ENCODE assay signal across 2 cellular contexts in the genomic region with DNA sequence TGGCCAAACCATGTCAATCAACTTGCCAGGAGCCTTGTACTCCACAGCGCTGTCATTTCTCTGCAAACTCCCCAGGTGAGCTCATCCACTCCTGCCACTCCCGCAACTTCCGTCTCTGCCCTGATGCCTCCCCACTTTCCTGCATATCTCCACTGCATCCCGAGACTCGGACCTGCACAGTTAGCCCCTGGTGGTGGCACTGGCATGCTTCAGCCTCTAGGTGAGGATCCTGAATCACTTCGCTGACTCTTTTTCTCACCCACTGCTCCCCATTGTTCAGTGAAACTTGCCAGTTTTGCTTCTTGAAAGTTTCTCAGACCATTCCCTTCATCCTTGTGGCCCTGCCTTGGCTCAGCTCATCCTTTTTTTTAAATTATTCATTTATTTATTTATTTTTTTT.
TF ChIP-seq lines count a peak whose summit lies in the region.

No MANE protein-coding gene starts in this region.

TF ChIP-seq in HEK293, 187 proteins besides CTCF, POLR2A, EP300 and RAD21:
- TF ChIP-seq PRDM1 (tag by site-specific recombination; IDR thresholded peaks at IDR 0.05) (0 out of 2 replicates have a peak, but pooled peaks have one; percentile 25), ZNF501 (tag by site-specific recombination; IDR thresholded peaks at IDR 0.05) (no peak)
- TF ChIP-seq, protein P1, sequence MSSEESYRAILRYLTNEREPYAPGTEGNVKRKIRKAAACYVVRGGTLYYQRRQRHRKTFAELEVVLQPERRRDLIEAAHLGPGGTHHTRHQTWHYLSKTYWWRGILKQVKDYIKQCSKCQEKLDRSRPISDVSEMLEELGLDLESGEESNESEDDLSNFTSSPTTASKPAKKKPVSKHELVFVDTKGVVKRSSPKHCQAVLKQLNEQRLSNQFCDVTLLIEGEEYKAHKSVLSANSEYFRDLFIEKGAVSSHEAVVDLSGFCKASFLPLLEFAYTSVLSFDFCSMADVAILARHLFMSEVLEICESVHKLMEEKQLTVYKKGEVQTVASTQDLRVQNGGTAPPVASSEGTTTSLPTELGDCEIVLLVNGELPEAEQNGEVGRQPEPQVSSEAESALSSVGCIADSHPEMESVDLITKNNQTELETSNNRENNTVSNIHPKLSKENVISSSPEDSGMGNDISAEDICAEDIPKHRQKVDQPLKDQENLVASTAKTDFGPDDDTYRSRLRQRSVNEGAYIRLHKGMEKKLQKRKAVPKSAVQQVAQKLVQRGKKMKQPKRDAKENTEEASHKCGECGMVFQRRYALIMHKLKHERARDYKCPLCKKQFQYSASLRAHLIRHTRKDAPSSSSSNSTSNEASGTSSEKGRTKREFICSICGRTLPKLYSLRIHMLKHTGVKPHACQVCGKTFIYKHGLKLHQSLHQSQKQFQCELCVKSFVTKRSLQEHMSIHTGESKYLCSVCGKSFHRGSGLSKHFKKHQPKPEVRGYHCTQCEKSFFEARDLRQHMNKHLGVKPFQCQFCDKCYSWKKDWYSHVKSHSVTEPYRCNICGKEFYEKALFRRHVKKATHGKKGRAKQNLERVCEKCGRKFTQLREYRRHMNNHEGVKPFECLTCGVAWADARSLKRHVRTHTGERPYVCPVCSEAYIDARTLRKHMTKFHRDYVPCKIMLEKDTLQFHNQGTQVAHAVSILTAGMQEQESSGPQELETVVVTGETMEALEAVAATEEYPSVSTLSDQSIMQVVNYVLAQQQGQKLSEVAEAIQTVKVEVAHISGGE (tag by site-specific recombination; conservative IDR thresholded peaks at IDR 0.05; ENCODE audit: low read depth) = 0 out of 2 replicates have a peak, but pooled peaks have one; percentile 8

TF ChIP-seq in HepG2, 621 proteins besides CTCF, POLR2A, EP300 and RAD21:
- TF ChIP-seq, protein P2, sequence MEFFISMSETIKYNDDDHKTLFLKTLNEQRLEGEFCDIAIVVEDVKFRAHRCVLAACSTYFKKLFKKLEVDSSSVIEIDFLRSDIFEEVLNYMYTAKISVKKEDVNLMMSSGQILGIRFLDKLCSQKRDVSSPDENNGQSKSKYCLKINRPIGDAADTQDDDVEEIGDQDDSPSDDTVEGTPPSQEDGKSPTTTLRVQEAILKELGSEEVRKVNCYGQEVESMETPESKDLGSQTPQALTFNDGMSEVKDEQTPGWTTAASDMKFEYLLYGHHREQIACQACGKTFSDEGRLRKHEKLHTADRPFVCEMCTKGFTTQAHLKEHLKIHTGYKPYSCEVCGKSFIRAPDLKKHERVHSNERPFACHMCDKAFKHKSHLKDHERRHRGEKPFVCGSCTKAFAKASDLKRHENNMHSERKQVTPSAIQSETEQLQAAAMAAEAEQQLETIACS (CRISPR knock-in tag; IDR thresholded peaks at IDR 0.05) = no peak
- TF ChIP-seq HOXA5 (CRISPR knock-in tag; IDR thresholded peaks at IDR 0.05) (no peak), ZNF362 (CRISPR knock-in tag; IDR thresholded peaks at IDR 0.05; ENCODE audit: borderline replicate concordance) (no peak), ZNF766 (CRISPR knock-in tag; IDR thresholded peaks at IDR 0.05; ENCODE audit: borderline replicate concordance) (no peak), HHEX (CRISPR knock-in tag; IDR thresholded peaks at IDR 0.05) (no peak), ZNF747 (CRISPR knock-in tag; IDR thresholded peaks at IDR 0.05; ENCODE audit: borderline replicate concordance) (no peak), BHLHE40 (IDR thresholded peaks at IDR 0.05; ENCODE audit: low read length) (no peak), ZNF670 (CRISPR knock-in tag; IDR thresholded peaks at IDR 0.05; ENCODE audit: borderline replicate concordance) (no peak), ZNF430 (CRISPR knock-in tag; IDR thresholded peaks at IDR 0.05) (no peak), ZBTB43 (CRISPR knock-in tag; conservative IDR thresholded peaks at IDR 0.05) (no peak), HCFC1 (IDR thresholded peaks at IDR 0.05; ENCODE audit: low read depth, low read length) (no peak), FLYWCH1 (CRISPR knock-in tag; IDR thresholded peaks at IDR 0.05) (no peak), ETS1 (CRISPR knock-in tag; IDR thresholded peaks at IDR 0.05) (no peak), MTF1 (CRISPR knock-in tag; IDR thresholded peaks at IDR 0.05) (no peak), MYC (CRISPR knock-in tag; IDR thresholded peaks at IDR 0.05; ENCODE audit: borderline replicate concordance) (no peak), FOXO1 (CRISPR knock-in tag; IDR thresholded peaks at IDR 0.05) (no peak), TOE1 (CRISPR knock-in tag; IDR thresholded peaks at IDR 0.05) (no peak)
- TF ChIP-seq, protein P3, sequence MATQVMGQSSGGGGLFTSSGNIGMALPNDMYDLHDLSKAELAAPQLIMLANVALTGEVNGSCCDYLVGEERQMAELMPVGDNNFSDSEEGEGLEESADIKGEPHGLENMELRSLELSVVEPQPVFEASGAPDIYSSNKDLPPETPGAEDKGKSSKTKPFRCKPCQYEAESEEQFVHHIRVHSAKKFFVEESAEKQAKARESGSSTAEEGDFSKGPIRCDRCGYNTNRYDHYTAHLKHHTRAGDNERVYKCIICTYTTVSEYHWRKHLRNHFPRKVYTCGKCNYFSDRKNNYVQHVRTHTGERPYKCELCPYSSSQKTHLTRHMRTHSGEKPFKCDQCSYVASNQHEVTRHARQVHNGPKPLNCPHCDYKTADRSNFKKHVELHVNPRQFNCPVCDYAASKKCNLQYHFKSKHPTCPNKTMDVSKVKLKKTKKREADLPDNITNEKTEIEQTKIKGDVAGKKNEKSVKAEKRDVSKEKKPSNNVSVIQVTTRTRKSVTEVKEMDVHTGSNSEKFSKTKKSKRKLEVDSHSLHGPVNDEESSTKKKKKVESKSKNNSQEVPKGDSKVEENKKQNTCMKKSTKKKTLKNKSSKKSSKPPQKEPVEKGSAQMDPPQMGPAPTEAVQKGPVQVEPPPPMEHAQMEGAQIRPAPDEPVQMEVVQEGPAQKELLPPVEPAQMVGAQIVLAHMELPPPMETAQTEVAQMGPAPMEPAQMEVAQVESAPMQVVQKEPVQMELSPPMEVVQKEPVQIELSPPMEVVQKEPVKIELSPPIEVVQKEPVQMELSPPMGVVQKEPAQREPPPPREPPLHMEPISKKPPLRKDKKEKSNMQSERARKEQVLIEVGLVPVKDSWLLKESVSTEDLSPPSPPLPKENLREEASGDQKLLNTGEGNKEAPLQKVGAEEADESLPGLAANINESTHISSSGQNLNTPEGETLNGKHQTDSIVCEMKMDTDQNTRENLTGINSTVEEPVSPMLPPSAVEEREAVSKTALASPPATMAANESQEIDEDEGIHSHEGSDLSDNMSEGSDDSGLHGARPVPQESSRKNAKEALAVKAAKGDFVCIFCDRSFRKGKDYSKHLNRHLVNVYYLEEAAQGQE (IDR thresholded peaks at IDR 0.05; ENCODE audit: borderline replicate concordance in 1 of 2, low read depth in 1 of 2, low read length in 2 of 2) = no peak
- TF ChIP-seq, protein P4, sequence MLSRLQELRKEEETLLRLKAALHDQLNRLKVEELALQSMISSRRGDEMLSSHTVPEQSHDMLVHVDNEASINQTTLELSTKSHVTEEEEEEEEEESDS (CRISPR knock-in tag; IDR thresholded peaks at IDR 0.05; ENCODE audit: borderline replicate concordance) = no peak
